Comparison of ENCODE assay signal across 18 cellular contexts in the genomic region with DNA sequence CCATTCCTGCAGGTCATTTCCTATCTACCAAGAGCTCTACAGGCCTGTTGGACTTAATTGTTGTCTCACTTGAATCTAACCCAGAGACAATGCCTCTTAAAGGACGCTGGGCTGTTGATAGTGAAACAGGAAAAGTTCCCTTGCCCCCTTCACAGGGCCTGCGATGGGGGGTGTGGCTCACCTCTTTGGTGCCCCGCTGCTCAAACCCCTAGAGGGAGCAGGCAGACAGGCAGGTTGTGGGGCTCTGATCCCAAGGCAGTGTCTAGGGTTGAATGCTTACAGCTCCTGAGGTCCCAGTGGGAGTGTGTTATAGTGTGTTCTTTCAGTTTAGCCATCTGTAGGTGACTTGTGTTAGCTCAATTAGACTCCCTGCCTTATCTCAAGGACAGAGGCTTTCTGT.
"Had no signal": no experiment of that assay in that cellular context is flagged by ENCODE, and none has a peak within 500 bp of the region (broad histone marks: within the 10 kb centered on the region; RNA-seq: fewer than 3 reads in every experiment).

No MANE protein-coding gene starts in this region.

- H3K36me3 Mint-ChIP-seq: naive thymus-derived CD8-positive, alpha-beta T cell; stimulated activated naive B cell treated with anti-CD40 and anti-IgM and Interleukin-4, amounts not matched to agents 10 μg/mL and 1 μg/mL and 100 μg/mL, for 72 hours had no signal

- ATAC-seq: effector memory CD8-positive, alpha-beta T cell; left cardiac atrium; left lung; naive thymus-derived CD8-positive, alpha-beta T cell; right cardiac atrium; stimulated activated naive B cell treated with anti-CD40 and anti-IgM and Interleukin-4, amounts not matched to agents 10 μg/mL and 1 μg/mL and 100 μg/mL, for 72 hours had no signal

- H3K27ac Mint-ChIP-seq: effector memory CD8-positive, alpha-beta T cell; naive thymus-derived CD8-positive, alpha-beta T cell; nephron progenitor cell; stimulated activated naive B cell treated with anti-CD40 and anti-IgM and Interleukin-4, amounts not matched to agents 10 μg/mL and 1 μg/mL and 100 μg/mL, for 72 hours had no signal

- H3K4me3 ChIP-seq: left lung, prostate gland, skin epidermis, spleen, stomach, thyroid gland had no signal

- H3K36me3 ChIP-seq: left lung, prostate gland, spleen, stomach, thyroid gland had no signal

- H3K9me3 Mint-ChIP-seq: effector memory CD8-positive, alpha-beta T cell; naive thymus-derived CD8-positive, alpha-beta T cell; nephron progenitor cell; stimulated activated naive B cell treated with anti-CD40 and anti-IgM and Interleukin-4, amounts not matched to agents 10 μg/mL and 1 μg/mL and 100 μg/mL, for 72 hours had no signal

- H3K4me1 Mint-ChIP-seq: naive thymus-derived CD8-positive, alpha-beta T cell; nephron progenitor cell; stimulated activated naive B cell treated with anti-CD40 and anti-IgM and Interleukin-4, amounts not matched to agents 10 μg/mL and 1 μg/mL and 100 μg/mL, for 72 hours had no signal

- H3K27ac ChIP-seq: left lung, prostate gland, skin epidermis, spleen, stomach, thyroid gland had no signal

- DNase-seq: cortex of kidney; effector memory CD8-positive, alpha-beta T cell; hypothalamus; kidney; left cardiac atrium; left lung; naive thymus-derived CD8-positive, alpha-beta T cell; nephron progenitor cell; nucleus accumbens; right cardiac atrium; spleen; stimulated activated CD4-positive, alpha-beta T cell treated with anti-CD3 and anti-CD28 coated beads, Interleukin-4, amount 100 ng/mL, for 4 hours; stimulated activated naive B cell treated with anti-CD40 and anti-IgM and Interleukin-4, amounts not matched to agents 10 μg/mL and 1 μg/mL and 100 μg/mL, for 72 hours; stomach; thyroid gland; trophoblast cell had no signal

- H3K4me1 ChIP-seq: left lung, prostate gland, spleen, stomach had no signal

- H3K27me3 ChIP-seq: left lung, thyroid gland had no signal

- H3K9me3 ChIP-seq: left lung, prostate gland, spleen, stomach, thyroid gland had no signal

- H3K4me3 Mint-ChIP-seq: effector memory CD8-positive, alpha-beta T cell; naive thymus-derived CD8-positive, alpha-beta T cell; nephron progenitor cell; stimulated activated naive B cell treated with anti-CD40 and anti-IgM and Interleukin-4, amounts not matched to agents 10 μg/mL and 1 μg/mL and 100 μg/mL, for 72 hours had no signal
